Comparison of ENCODE assay signal across 8 cellular contexts in genomic region chr6:77620290-77620882, GRCh38. TPM values are rescaled to one million over a fixed set of nuclear protein-coding genes. Genes with fewer than 3 reads are reported as not detected.
A peak's percentile ranks its signal among the peaks of the same experiment; 100 is the strongest.
DNase-seq lines count a peak whose midpoint lies in the region; ATAC-seq, FAIRE-seq and TF ChIP-seq lines count a peak whose summit lies in the region.

No MANE protein-coding gene starts in this region.

- in situ Hi-C loops in Panc1 (cut with HindIII; ENCODE audit: low pct_unique_long_range_greater_than_20kb, low sequenced_read_pairs), result no loop called here

- H2AFZ ChIP-seq in keratinocyte (ENCODE audit: control insufficient read depth, low read length), result no peak overlapping the region

- intact Hi-C loops in Panc1 (cut with micrococcal nuclease; ENCODE audit: unreplicated experiment), result no loop called here

- dilution Hi-C loops in keratinocyte (cut with MboI; ENCODE audit: extremely low pct_ligation_motif_present, low sequenced_read_pairs), result no loop called here

- H3K9me1 ChIP-seq in keratinocyte (ENCODE audit: control insufficient read depth, extremely low read depth, insufficient read depth, low read length), result no peaks in the 10 kb centered on the region

- FAIRE-seq in keratinocyte (lab: Jason Lieb, UNC), result no peak

- no TSS peak for BruUV-seq in Panc1 (replicated peaks; lab: Mats Ljungman, UMichigan)

- H3K36me3 ChIP-seq in Panc1 (ENCODE audit: control insufficient read depth, insufficient read depth, low read length) (no peaks in the 10 kb centered on the region), keratinocyte (ENCODE audit: control insufficient read depth in 2 of 2, extremely low read depth in 1 of 2, insufficient read depth in 2 of 2, low read length in 2 of 2) (no peaks in the 10 kb centered on the region)

- H3K4me3 ChIP-seq in Panc1 (ENCODE audit: low read depth in 2 of 2, low read length in 2 of 2) (no peak overlapping the region), keratinocyte (ENCODE audit: control insufficient read depth in 2 of 3, extremely low read depth in 1 of 3, insufficient read depth in 2 of 3, low read depth in 1 of 3, low read length in 3 of 3) (no peak overlapping the region)

- POLR2A ChIA-PET in GM10248 (lab: Yijun Ruan, JAX), result no interaction called here
- POLR2A ChIA-PET in Panc1 (lab: Charles Lee), result no interaction called here

- peak; percentile 71; the same call in 1 of the 2 replicates for ATAC-seq in Panc1

- no peak overlapping the region for H3K9ac ChIP-seq in keratinocyte (ENCODE audit: control insufficient read depth, extremely low read depth, insufficient read depth, low read length)

- no peaks in the 10 kb centered on the region for H4K20me1 ChIP-seq in keratinocyte (ENCODE audit: control insufficient read depth, extremely low read depth, insufficient read depth, low read length)

- CTCF ChIA-PET in GM10248 (lab: Yijun Ruan, JAX) (interaction anchor here (0.7 to 2.0 kb wide), 19 partner anchors 9 to 1190 kb away, joined by 3 to 11 read pairs (median 4); no protein-coding TSS in a partner anchor), Panc1 (lab: Charles Lee) (interaction anchor here (0.6 kb wide), 1 partner anchor 50 kb away, joined by 4 read pairs; no protein-coding TSS in a partner anchor)

- peak; percentile 30 for TF ChIP-seq CTCF in GM10248 (IDR thresholded peaks at IDR 0.05; ENCODE audit: control extremely low read depth, extremely low read depth, low read depth, missing control alignments)
- TF ChIP-seq CTCF in Panc1 (IDR thresholded peaks at IDR 0.05), result peak; percentile 56; the same call in 1 of the 2 replicates
- peak; percentile 43 to 73 (median 50) for TF ChIP-seq CTCF in keratinocyte (optimal IDR thresholded peaks at IDR 0.05 in 1 of 3, IDR thresholded peaks at IDR 0.05 in 1 of 3, conservative IDR thresholded peaks at IDR 0.05 in 1 of 3; ENCODE audit: extremely low read depth in 1 of 3, insufficient read depth in 2 of 3, low read length in 3 of 3)

- H3K9me3 ChIP-seq in Panc1 (ENCODE audit: control insufficient read depth, insufficient read depth, low read depth, low read length) (no peaks in the 10 kb centered on the region), keratinocyte (ENCODE audit: control insufficient read depth, low read depth, low read length) (no peaks in the 10 kb centered on the region)

- H3K27ac ChIP-seq in Panc1 (ENCODE audit: low read length) (no peak overlapping the region), keratinocyte (ENCODE audit: control insufficient read depth, insufficient read depth, low read length) (no peak overlapping the region)

- H3K79me2 ChIP-seq in keratinocyte (ENCODE audit: control insufficient read depth, insufficient read depth, low read length), result no peaks in the 10 kb centered on the region

- no peaks in the 10 kb centered on the region for H3K4me1 ChIP-seq in Panc1 (ENCODE audit: control insufficient read depth, insufficient read depth, low read length)
- no peaks in the 10 kb centered on the region for H3K4me1 ChIP-seq in keratinocyte (ENCODE audit: control insufficient read depth, extremely low read depth, insufficient read depth, low read length)

- H3K27me3 ChIP-seq in Panc1 (ENCODE audit: control insufficient read depth, insufficient read depth, low read length) (no peaks in the 10 kb centered on the region), keratinocyte (ENCODE audit: control insufficient read depth, extremely low read depth, insufficient read depth, low read length) (no peaks in the 10 kb centered on the region)

- H3K4me2 ChIP-seq in keratinocyte (ENCODE audit: control insufficient read depth, extremely low read depth, insufficient read depth, low read depth, low read length), result no peak overlapping the region

- DNase-seq in GM10248 (ENCODE audit: extremely low spot score), result no peak
- DNase-seq in HCEC 1CT, result peak; percentile 16
- DNase-seq in Panc1 (ENCODE audit: low read depth, low spot score), result no peak
- DNase-seq in keratinocyte (ENCODE audit: low read depth, low spot score), result no peak
- no peak for DNase-seq in activated CD8-positive, alpha-beta memory T cell treated with anti-CD3 and anti-CD28 coated beads, Interleukin-2, amount 50 U/mL, for 4 hours
- no peak for DNase-seq in NOMO-1 treated with dmso at 0.1 percent for 144 hours (lab: John Stamatoyannopoulos, UW; ENCODE audit: unreplicated experiment)
- no peak for DNase-seq in OCI-M2 (lab: John Stamatoyannopoulos, UW; ENCODE audit: unreplicated experiment)
- no peak for DNase-seq in AG08396 (ENCODE audit: low spot score)

RNA-seq across cellular contexts. Expression of gene MEI4, which starts 32.5 kb away (rescaled TPM):
- 0.05 TPM for total RNA-seq in Panc1 (2021; ENCODE audit: unreplicated experiment)
- not detected for polyA plus RNA-seq in Panc1 (2012; ENCODE audit: insufficient read length)
- polyA plus RNA-seq in keratinocyte, result 0.01 TPM in 2 of 3 replicates, not detected in the other
- polyA plus RNA-seq in keratinocyte (2011; ENCODE audit: low read depth), result not detected
- polyA plus RNA-seq in keratinocyte (2011; cell fraction: cytosol; rRNA removed), result 0.02 TPM in 1 of 2 replicates, not detected in the other
- polyA plus RNA-seq in keratinocyte (2011; cell fraction: nucleus; rRNA removed), result 0.01 TPM in 1 of 2 replicates, not detected in the other
- not detected in 2 replicates for polyA plus RNA-seq in keratinocyte (2012; ENCODE audit: low replicate concordance)
- polyA minus RNA-seq in keratinocyte, result not detected in 3 replicates
- not detected for polyA minus RNA-seq in keratinocyte (2011; cell fraction: cytosol; rRNA and poly(A)+ RNA removed)
- 0.11 TPM in 1 of 2 replicates, not detected in the other for polyA minus RNA-seq in keratinocyte (2011; cell fraction: nucleus; rRNA and poly(A)+ RNA removed)
